In genomic region chr11:18321622-18321990, GRCh38 we compare ENCODE assay signal across 8 cellular contexts. TPM values are rescaled to one million over a fixed set of nuclear protein-coding genes. Genes with fewer than 3 reads are reported as not detected.
DNase-seq lines count a peak whose midpoint lies in the region; ATAC-seq and TF ChIP-seq lines count a peak whose summit lies in the region.

No MANE protein-coding gene starts in this region.

- H3K9me3 Mint-ChIP-seq in activated T-helper 2 cell treated with anti-CD3 and anti-CD28 coated beads, Interferon-gamma antibody, Interleukin-2, Interleukin-4, amounts not matched to agents 10 μg/mL and 5 μg/mL and 100 μg/mL, durations not matched to agents 14 hours and 24 hours and 36 hours = no peaks in the 10 kb centered on the region

- peak overlapping the region; percentile 98 for H3K27ac Mint-ChIP-seq in activated T-helper 2 cell treated with anti-CD3 and anti-CD28 coated beads, Interferon-gamma antibody, Interleukin-2, Interleukin-4, amounts not matched to agents 10 μg/mL and 5 μg/mL and 100 μg/mL, durations not matched to agents 14 hours and 24 hours and 36 hours

- DNase-seq in heart right ventricle (no peak), Right ventricle myocardium superior (no peak), iPS-NIHi7 (ENCODE audit: extremely low spot score) (peak; percentile 7), amygdala (lab: John Stamatoyannopoulos, UW) (no peak)
- no peak for DNase-seq in activated T-helper 2 cell treated with anti-CD3 and anti-CD28 coated beads, Interferon-gamma antibody, Interleukin-2, Interleukin-4, amounts not matched to agents 10 μg/mL and 5 μg/mL and 100 μg/mL, durations not matched to agents 14 hours and 24 hours and 36 hours (ENCODE audit: low spot score)
- DNase-seq in activated CD4-positive, alpha-beta T cell treated with anti-CD3 and anti-CD28 coated beads for 48 hours = no peak

- H3K9me3 ChIP-seq in heart right ventricle (no peaks in the 10 kb centered on the region), subcutaneous abdominal adipose tissue (ENCODE audit: control insufficient read depth in 5 of 5, low read length in 5 of 5) (no peaks in the 10 kb centered on the region)

- WGBS in heart right ventricle, 2 donors = 0% methylated on average over 3 of the region's 3 CpGs

- H3K36me3 ChIP-seq in heart right ventricle (peaks cover 0 to 30% (median 0%) of the 10 kb centered on the region in 9 donors), subcutaneous abdominal adipose tissue (ENCODE audit: control insufficient read depth in 5 of 5, insufficient read depth in 5 of 5, low read length in 5 of 5) (peaks cover 0 to 11% (median 4%) of the 10 kb centered on the region in 5 donors)

- H3K27me3 ChIP-seq in heart right ventricle (no peaks in the 10 kb centered on the region), subcutaneous abdominal adipose tissue (ENCODE audit: control insufficient read depth in 5 of 5, insufficient read depth in 4 of 5, low read length in 5 of 5) (no peaks in the 10 kb centered on the region)

- intact Hi-C loops in heart right ventricle (cut with DNase I) = loop anchor here in 7 of 10 donors (2.0 to 10.0 kb wide), 8 partner anchors 61 to 313 kb away; partner anchors contain the start of genes SPTY2D1 (in 4 of the 7), TSG101 (in 2 of the 7) and LDHA (in 1 of the 7)
- intact Hi-C loops in Right ventricle myocardium superior (cut with DNase I) = loop anchor here (5.0 kb wide), 1 partner anchor 76 kb away; no protein-coding TSS in a partner anchor
- intact Hi-C loops in activated T-helper 2 cell treated with anti-CD3 and anti-CD28 coated beads, Interferon-gamma antibody, Interleukin-2, Interleukin-4, amounts not matched to agents 10 μg/mL and 5 μg/mL and 100 μg/mL, durations not matched to agents 14 hours and 24 hours and 36 hours (cut with micrococcal nuclease) = loop anchor here (10.0 kb wide), 1 partner anchor 207 kb away; no protein-coding TSS in a partner anchor

- no peaks in the 10 kb centered on the region for H3K27me3 Mint-ChIP-seq in activated T-helper 2 cell treated with anti-CD3 and anti-CD28 coated beads, Interferon-gamma antibody, Interleukin-2, Interleukin-4, amounts not matched to agents 10 μg/mL and 5 μg/mL and 100 μg/mL, durations not matched to agents 14 hours and 24 hours and 36 hours (ENCODE audit: low read depth)

- H3K4me3 Mint-ChIP-seq in activated T-helper 2 cell treated with anti-CD3 and anti-CD28 coated beads, Interferon-gamma antibody, Interleukin-2, Interleukin-4, amounts not matched to agents 10 μg/mL and 5 μg/mL and 100 μg/mL, durations not matched to agents 14 hours and 24 hours and 36 hours (ENCODE audit: low read depth) = peak overlapping the region; percentile 92

- no peak for TF ChIP-seq CTCF in heart right ventricle (IDR thresholded peaks at IDR 0.05)

- no peak for ATAC-seq in heart right ventricle
- ATAC-seq in Right ventricle myocardium superior (ENCODE audit: poor library complexity) = no peak
- peak; percentile 1 for ATAC-seq in HG03378 (IDR thresholded peaks at IDR 0.05; ENCODE audit: unreplicated experiment)

- peaks cover 49% of the 10 kb centered on the region for H3K36me3 Mint-ChIP-seq in activated T-helper 2 cell treated with anti-CD3 and anti-CD28 coated beads, Interferon-gamma antibody, Interleukin-2, Interleukin-4, amounts not matched to agents 10 μg/mL and 5 μg/mL and 100 μg/mL, durations not matched to agents 14 hours and 24 hours and 36 hours (ENCODE audit: low read depth)

- peak overlapping the region; percentile 93 to 99 (median 96) for H3K27ac ChIP-seq in heart right ventricle
- peak overlapping the region; percentile 97 for H3K27ac ChIP-seq in subcutaneous abdominal adipose tissue (ENCODE audit: low read depth, low read length)

- peak overlapping the region; percentile 74 to 94 (median 86) for H3K9ac ChIP-seq in subcutaneous abdominal adipose tissue (ENCODE audit: low read length in 5 of 5)

- peaks cover 56% of the 10 kb centered on the region for H3K4me1 Mint-ChIP-seq in activated T-helper 2 cell treated with anti-CD3 and anti-CD28 coated beads, Interferon-gamma antibody, Interleukin-2, Interleukin-4, amounts not matched to agents 10 μg/mL and 5 μg/mL and 100 μg/mL, durations not matched to agents 14 hours and 24 hours and 36 hours (ENCODE audit: low read depth)

- H3K4me3 ChIP-seq in heart right ventricle = peak overlapping the region; percentile 70 to 93 (median 84)
- H3K4me3 ChIP-seq in subcutaneous abdominal adipose tissue (ENCODE audit: low read depth in 1 of 5, low read length in 5 of 5) = peak overlapping the region; percentile 78 to 96 (median 83)

- H3K4me1 ChIP-seq in heart right ventricle = peaks cover 0 to 58% (median 40%) of the 10 kb centered on the region in 9 donors
- H3K4me1 ChIP-seq in subcutaneous abdominal adipose tissue (ENCODE audit: control insufficient read depth in 5 of 5, insufficient read depth in 5 of 5, low read length in 5 of 5) = peaks cover 0 to 42% (median 37%) of the 10 kb centered on the region in 5 donors

RNA-seq across cellular contexts. Expression of gene HPS5, which starts 0.3 kb away (rescaled TPM):
- total RNA-seq in heart right ventricle = 10 to 100 TPM in 9 of 10 donors, 1 to 10 TPM in 1; 9.9 to 14.9 (median 12.5) TPM
- polyA plus RNA-seq in heart right ventricle = 1 to 10 TPM; 5.3 to 5.5 TPM
- total RNA-seq in Right ventricle myocardium superior = 11.4 TPM
- 33.3 and 34.2 TPM in 2 replicates for total RNA-seq in activated T-helper 2 cell treated with anti-CD3 and anti-CD28 coated beads, Interferon-gamma antibody, Interleukin-2, Interleukin-4, amounts not matched to agents 10 μg/mL and 5 μg/mL and 100 μg/mL, durations not matched to agents 14 hours and 24 hours and 36 hours

RNA-seq across cellular contexts. Expression of gene GTF2H1, which starts 0.8 kb away (rescaled TPM):
- total RNA-seq in heart right ventricle (10 to 100 TPM; 19.6 to 27.9 (median 25.2) TPM), Right ventricle myocardium superior (24.4 TPM)
- polyA plus RNA-seq in heart right ventricle = 10 to 100 TPM; 14.9 to 15.5 TPM
- total RNA-seq in activated T-helper 2 cell treated with anti-CD3 and anti-CD28 coated beads, Interferon-gamma antibody, Interleukin-2, Interleukin-4, amounts not matched to agents 10 μg/mL and 5 μg/mL and 100 μg/mL, durations not matched to agents 14 hours and 24 hours and 36 hours = 51.4 and 54.3 TPM in 2 replicates

RNA-seq across cellular contexts. Expression of gene SAA1, which starts 55.5 kb away (rescaled TPM):
- total RNA-seq in heart right ventricle (10 to 100 TPM in 1 of 10 donors, 1 to 10 TPM in 5, under 1 TPM in 2, not detected in 2; 0.57 to 29.0 (median 1.6) TPM), Right ventricle myocardium superior (6.9 TPM)
- 10 to 100 TPM; 10.1 to 16.1 TPM for polyA plus RNA-seq in heart right ventricle
- total RNA-seq in activated T-helper 2 cell treated with anti-CD3 and anti-CD28 coated beads, Interferon-gamma antibody, Interleukin-2, Interleukin-4, amounts not matched to agents 10 μg/mL and 5 μg/mL and 100 μg/mL, durations not matched to agents 14 hours and 24 hours and 36 hours = not detected in 2 replicates
